Comparison of ENCODE assay signal across 8 cellular contexts in the genomic region with DNA sequence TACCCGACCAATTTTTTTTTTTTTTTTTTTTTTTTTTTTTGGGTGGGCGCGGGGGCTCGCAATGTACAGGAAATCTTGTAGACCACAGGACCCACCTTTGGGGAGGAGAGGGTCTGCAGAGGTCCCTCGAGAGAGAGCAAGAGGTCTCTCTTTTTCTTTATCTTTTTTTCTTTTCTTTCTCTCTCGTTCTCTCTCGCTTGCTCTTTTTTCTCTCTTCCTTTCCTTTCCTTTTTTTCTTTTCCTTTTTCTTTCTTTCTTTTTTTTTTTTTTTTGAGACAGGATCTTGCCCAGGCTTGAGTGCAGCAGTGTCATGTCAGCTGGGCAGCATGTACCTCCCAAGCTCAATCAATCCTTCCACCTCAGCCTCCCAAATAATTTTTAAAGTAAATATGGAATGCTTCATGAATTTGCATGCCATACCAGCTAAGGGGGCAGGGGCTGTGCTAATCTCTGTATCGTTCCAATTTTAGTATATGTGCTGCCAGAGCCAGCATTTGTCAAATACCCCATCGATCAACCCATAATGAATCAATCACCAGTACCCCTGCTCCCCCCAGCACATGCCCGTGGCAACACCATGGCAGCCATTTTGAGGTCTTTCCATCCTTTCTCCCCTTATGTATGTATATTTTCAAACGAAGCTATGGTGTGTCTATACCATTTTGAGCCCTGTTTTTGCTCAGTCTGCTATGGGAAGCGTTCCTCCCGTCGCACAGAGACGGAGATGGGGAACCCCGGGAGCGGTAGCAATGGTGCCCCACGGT. TPM values are rescaled to one million over a fixed set of nuclear protein-coding genes. Genes with fewer than 3 reads are reported as not detected.
DNase-seq lines count a peak whose midpoint lies in the region; ATAC-seq and TF ChIP-seq lines count a peak whose summit lies in the region.

No MANE protein-coding gene starts in this region.

- peak overlapping the region; percentile 71 to 87 (median 80) for H3K4me3 Mint-ChIP-seq in CD8-positive, alpha-beta memory T cell

- H3F3A ChIP-seq in Loucy (ENCODE audit: low read depth), result 0 out of 2 replicates have a peak, but pooled peaks cover 3% of the 10 kb centered on the region

- peak overlapping the region; percentile 41 for H3K4me3 ChIP-seq in CD8-positive, alpha-beta memory T cell (ENCODE audit: low read length)
- H3K4me3 ChIP-seq in Loucy (ENCODE audit: low read length, poor library complexity, severe bottlenecking) (peak overlapping the region; percentile 73), dorsolateral prefrontal cortex (peak overlapping the region in 41 of 59 donors; percentile 9 to 62 (median 42)), neutrophil (ENCODE audit: low read depth in 1 of 2, low read length in 1 of 2) (peak overlapping the region; percentile 63 to 77)

- H3K27ac ChIP-seq in CD8-positive, alpha-beta memory T cell (ENCODE audit: low read depth, low read length), result no peak overlapping the region
- H3K27ac ChIP-seq in dorsolateral prefrontal cortex (no peak overlapping the region), neutrophil (no peak overlapping the region)

- peaks cover 21 to 36% (median 32%) of the 10 kb centered on the region in 3 donors for H3K4me1 Mint-ChIP-seq in CD8-positive, alpha-beta memory T cell

- H3K27ac Mint-ChIP-seq in CD8-positive, alpha-beta memory T cell, result peak overlapping the region in 2 of 8 donors; percentile 26 to 76

- TF ChIP-seq CTCF in Loucy (conservative IDR thresholded peaks at IDR 0.05; ENCODE audit: low read length), result no peak
- no peak for TF ChIP-seq CTCF in dorsolateral prefrontal cortex (IDR thresholded peaks at IDR 0.05 in 54 of 56, conservative IDR thresholded peaks at IDR 0.05 in 2 of 56; ENCODE audit: low read depth in 1 of 56, partially characterized antibody in 56 of 56)
- TF ChIP-seq CTCF in neutrophil (IDR thresholded peaks at IDR 0.05), result no peak

- peak overlapping the region; percentile 92 for H2AFZ ChIP-seq in Loucy (ENCODE audit: low read length)

- no peaks in the 10 kb centered on the region for H3K4me1 ChIP-seq in CD8-positive, alpha-beta memory T cell (ENCODE audit: insufficient read depth, low read length)
- H3K4me1 ChIP-seq in Loucy (ENCODE audit: insufficient read depth, low read length, poor library complexity, severe bottlenecking) (peaks cover 36% of the 10 kb centered on the region), neutrophil (ENCODE audit: control insufficient read depth in 1 of 2, insufficient read depth in 1 of 2, low read depth in 1 of 2, low read length in 1 of 2) (peaks cover 11 to 12% of the 10 kb centered on the region in 2 experiments)

- peak overlapping the region; percentile 63 for H3K9ac ChIP-seq in Loucy (ENCODE audit: low read depth, low read length, poor library complexity, severe bottlenecking)

- peak overlapping the region; percentile 76 for H3K4me2 ChIP-seq in Loucy (ENCODE audit: low read depth, low read length, poor library complexity, severe bottlenecking)

- no peaks in the 10 kb centered on the region for H3K9me3 ChIP-seq in CD8-positive, alpha-beta memory T cell (ENCODE audit: low read length)
- no peaks in the 10 kb centered on the region for H3K9me3 ChIP-seq in Loucy (ENCODE audit: insufficient read depth, low read depth, low read length)
- H3K9me3 ChIP-seq in neutrophil, result no peaks in the 10 kb centered on the region

- peaks cover 16% of the 10 kb centered on the region for H3K27me3 ChIP-seq in CD8-positive, alpha-beta memory T cell (ENCODE audit: insufficient read depth, low read length, poor library complexity, severe bottlenecking)
- H3K27me3 ChIP-seq in Loucy (ENCODE audit: insufficient read depth, low read length, poor library complexity, severe bottlenecking) (no peaks in the 10 kb centered on the region), dorsolateral prefrontal cortex (peaks cover 0 to 28% (median 9%) of the 10 kb centered on the region in 45 donors), neutrophil (peaks cover 56% of the 10 kb centered on the region)

- POLR2A ChIA-PET in CD8-positive, alpha-beta memory T cell (lab: Charles Lee), result no interaction called here

- H3K9me2 ChIP-seq in Loucy (replicated peaks; ENCODE audit: low read depth, low read length), result no peaks in the 10 kb centered on the region

- no peak for DNase-seq in CD8-positive, alpha-beta memory T cell
- DNase-seq in dorsolateral prefrontal cortex, result no peak
- DNase-seq in NCI-H1930 (lab: John Stamatoyannopoulos, UW), result no peak
- DNase-seq in activated effector memory CD4-positive, alpha-beta T cell treated with anti-CD3 and anti-CD28 coated beads, Interleukin-2, amount 50 U/mL, for 16 hours, result no peak
- no peak for DNase-seq in NCI-H2196 treated with DMSO at 0.1 percent for 48 hours (lab: John Stamatoyannopoulos, UW; ENCODE audit: unreplicated experiment)

- peaks cover 28 to 36% of the 10 kb centered on the region in 2 donors for H3K27me3 Mint-ChIP-seq in CD8-positive, alpha-beta memory T cell

- ATAC-seq in GM19397 (IDR thresholded peaks at IDR 0.05; ENCODE audit: unreplicated experiment), result no peak

- no peaks in the 10 kb centered on the region for H3K36me3 Mint-ChIP-seq in CD8-positive, alpha-beta memory T cell

- CTCF ChIA-PET in CD8-positive, alpha-beta memory T cell (lab: Charles Lee), result no interaction called here

- no peaks in the 10 kb centered on the region for H3K79me2 ChIP-seq in Loucy (ENCODE audit: insufficient read depth, low read length)

- H3K9me3 Mint-ChIP-seq in CD8-positive, alpha-beta memory T cell, result peaks cover 0 to 4% (median 0%) of the 10 kb centered on the region in 5 donors

- intact Hi-C loops in dorsolateral prefrontal cortex (cut with DNase I), result no loop called here

- no peaks in the 10 kb centered on the region for H4K20me1 ChIP-seq in Loucy (ENCODE audit: insufficient read depth, low read length, poor library complexity, severe bottlenecking)

- H3K36me3 ChIP-seq in CD8-positive, alpha-beta memory T cell (ENCODE audit: insufficient read depth, low read length), result no peaks in the 10 kb centered on the region
- H3K36me3 ChIP-seq in Loucy (ENCODE audit: insufficient read depth, low read length) (no peaks in the 10 kb centered on the region), neutrophil (no peaks in the 10 kb centered on the region)

RNA-seq across cellular contexts. Expression of a gene that starts 9.3 kb away (rescaled TPM):
- total RNA-seq in CD8-positive, alpha-beta memory T cell, result under 1 TPM; 0.18 to 0.31 TPM
- 0.23 TPM for polyA plus RNA-seq in CD8-positive, alpha-beta memory T cell
- total RNA-seq in dorsolateral prefrontal cortex, result 10 to 100 TPM in 118 of 120 experiments, 1 to 10 TPM in 2; 4.4 to 80.4 (median 28.9) TPM

Comparison
In these comparisons a context has a peak if more than half of its experiments do, and no peak if none do; other contexts are left out.
1. RNA of a gene that starts 9.3 kb away (total RNA-seq): 4.4 to 80.4 TPM in dorsolateral prefrontal cortex; 0.18 to 0.31 TPM in CD8-positive, alpha-beta memory T cell; every median in the first group is over 4 times any median in the second.
2. Peak in every context shown above with its lines, with median percentiles within 50 percentile points of each other: H3K4me3 ChIP-seq.